In the genomic region with DNA sequence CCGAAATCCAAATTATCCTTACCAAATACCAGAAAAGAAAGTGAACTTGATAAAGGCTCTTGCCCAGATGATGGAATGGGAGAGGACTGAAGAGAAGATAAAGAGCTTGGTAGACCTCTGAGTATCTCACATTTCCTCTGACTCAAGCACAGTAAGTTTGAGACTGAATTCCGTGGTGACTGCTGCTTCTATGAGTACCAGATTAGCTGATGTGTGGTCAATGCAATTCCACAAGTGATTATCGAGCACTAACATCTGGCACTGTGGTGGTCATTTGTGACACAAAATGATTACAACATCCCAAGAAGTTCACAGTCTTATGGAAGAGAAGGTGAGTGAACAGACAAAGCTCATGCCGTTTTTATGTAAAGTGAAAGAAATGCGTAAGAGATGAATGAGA, we compare ENCODE assay signal across 20 cellular contexts. TPM values are rescaled to one million over a fixed set of nuclear protein-coding genes. Genes with fewer than 3 reads are reported as not detected.
DNase-seq lines count a peak whose midpoint lies in the region; ATAC-seq, FAIRE-seq and TF ChIP-seq lines count a peak whose summit lies in the region.
"Had no signal": no experiment of that assay in that cellular context is flagged by ENCODE, and none has a peak within 500 bp of the region (broad histone marks: within the 10 kb centered on the region; RNA-seq: fewer than 3 reads in every experiment).

No MANE protein-coding gene starts in this region.

- peak; percentile 3 for FAIRE-seq in G401.6 (lab: Jason Lieb, UNC)
- peak; percentile 57 for FAIRE-seq in endothelial cell of umbilical vein (lab: Jason Lieb, UNC)

- no peaks in the 10 kb centered on the region for H3K9me1 ChIP-seq in endothelial cell of umbilical vein (replicated peaks; ENCODE audit: control insufficient read depth, extremely low read depth, insufficient read depth, low read length)

- H3K4me3 ChIP-seq in endothelial cell of umbilical vein (replicated peaks in 1 of 3; ENCODE audit: insufficient read depth in 1 of 3, low read depth in 1 of 3, low read length in 3 of 3) = no peak overlapping the region
- H3K4me3 ChIP-seq: adrenal gland, tibial artery had no signal

- no peak overlapping the region for H3K4me2 ChIP-seq in endothelial cell of umbilical vein (ENCODE audit: insufficient read depth, low read length)

- CTCF ChIA-PET in endothelial cell of umbilical vein (lab: Charles Lee) = interaction anchor here (0.8 to 2.1 kb wide), 6 partner anchors 10 to 145 kb away, joined by 3 to 12 read pairs (median 3); no protein-coding TSS in a partner anchor

- dilution Hi-C loops in endothelial cell of umbilical vein (cut with MboI; ENCODE audit: extremely low pct_ligation_motif_present, low sequenced_read_pairs) = no loop called here

- no peak overlapping the region for H2AFZ ChIP-seq in endothelial cell of umbilical vein (ENCODE audit: low read depth, low read length)

- ATAC-seq in HG03135 (IDR thresholded peaks at IDR 0.05; ENCODE audit: unreplicated experiment) (no peak), HG02642 (IDR thresholded peaks at IDR 0.05; ENCODE audit: poor library complexity, unreplicated experiment) (no peak)
- ATAC-seq: activated T-cell treated with anti-CD3 and anti-CD28 coated beads, Interleukin-2, amount 50 U/mL, for 4 hours; sciatic nerve; T-helper 17 cell had no signal

- no peaks in the 10 kb centered on the region for H3K9me3 ChIP-seq in endothelial cell of umbilical vein (replicated peaks; ENCODE audit: control insufficient read depth, insufficient read depth, low read length)
- H3K9me3 ChIP-seq: adrenal gland, tibial artery had no signal

- TF ChIP-seq POLR2A in endothelial cell of umbilical vein (IDR thresholded peaks at IDR 0.05; ENCODE audit: low read depth, low read length) = no peak

- TF ChIP-seq CTCF in endothelial cell of umbilical vein (IDR thresholded peaks at IDR 0.05; ENCODE audit: extremely low read depth in 1 of 2, insufficient read depth in 1 of 2, low read depth in 1 of 2, low read length in 2 of 2) = no peak

- DNase-seq in OCI-M1 (lab: John Stamatoyannopoulos, UW) (peak; percentile 95), endothelial cell of umbilical vein (ENCODE audit: low read depth, low spot score) (no peak), non-pigmented ciliary epithelial cell (ENCODE audit: low read depth) (peak; percentile 49), T-helper 9 cell (no peak)
- DNase-seq: activated CD4-positive, alpha-beta T cell treated with anti-CD3 and anti-CD28 coated beads for 48 hours; activated T-cell treated with anti-CD3 and anti-CD28 coated beads, Interleukin-2, amount 50 U/mL, for 4 hours; CD8-positive, alpha-beta memory T cell; cortex of kidney; Kasumi-1; NCI-H2029; NCI-H69; stimulated activated CD4-positive, alpha-beta T cell treated with anti-CD3 and anti-CD28 coated beads, Interleukin-4, amount 100 ng/mL, for 1 hour; T-helper 17 cell had no signal

- no peak overlapping the region for H3K27ac ChIP-seq in endothelial cell of umbilical vein (ENCODE audit: insufficient read depth, low read depth, low read length)
- H3K27ac ChIP-seq: RWPE1, tibial artery had no signal

- POLR2A ChIA-PET in endothelial cell of umbilical vein (lab: Charles Lee) = no interaction called here

- intact Hi-C loops in endothelial cell of umbilical vein (cut with micrococcal nuclease) = loop anchor here (5.0 kb wide), 4 partner anchors 42 to 352 kb away; a partner anchor contains a TSS

- H4K20me1 ChIP-seq in endothelial cell of umbilical vein (replicated peaks; ENCODE audit: control insufficient read depth, extremely low read depth, insufficient read depth, low read length) = no peaks in the 10 kb centered on the region

- no peaks in the 10 kb centered on the region for H3K27me3 ChIP-seq in endothelial cell of umbilical vein (ENCODE audit: control insufficient read depth in 2 of 2, insufficient read depth in 2 of 2, low read length in 2 of 2)
- H3K27me3 ChIP-seq: adrenal gland had no signal

- H3K79me2 ChIP-seq in endothelial cell of umbilical vein (ENCODE audit: control insufficient read depth, insufficient read depth, low read length) = peaks cover 9% of the 10 kb centered on the region

- H3K9ac ChIP-seq in endothelial cell of umbilical vein (replicated peaks; ENCODE audit: extremely low read depth, insufficient read depth, low read length) = no peak overlapping the region

- peaks cover 22% of the 10 kb centered on the region for H3K4me1 ChIP-seq in endothelial cell of umbilical vein (ENCODE audit: control insufficient read depth, extremely low read depth, insufficient read depth, low read length)

- H3K36me3 ChIP-seq in endothelial cell of umbilical vein (ENCODE audit: control insufficient read depth in 2 of 2, extremely low read depth in 1 of 2, insufficient read depth in 2 of 2, low read length in 2 of 2) = no peaks in the 10 kb centered on the region
- H3K36me3 ChIP-seq: adrenal gland, tibial artery had no signal

- no TSS peak for BruUV-seq in endothelial cell of umbilical vein (replicated peaks; lab: Mats Ljungman, UMichigan)

TF ChIP-seq in endothelial cell of umbilical vein, 7 proteins besides CTCF, POLR2A, EP300 and RAD21:
- TF ChIP-seq EZH2 (IDR thresholded peaks at IDR 0.05; ENCODE audit: borderline replicate concordance, low read depth, low read length, severe bottlenecking) (no peak), MYC (IDR thresholded peaks at IDR 0.05; ENCODE audit: low read depth, low read length) (no peak), FOS (IDR thresholded peaks at IDR 0.05; ENCODE audit: borderline replicate concordance, insufficient read depth, low read length) (no peak), GATA2 (IDR thresholded peaks at IDR 0.05; ENCODE audit: insufficient read depth, insufficient read length, low read depth, low read length) (no peak), JUN (IDR thresholded peaks at IDR 0.05; ENCODE audit: borderline replicate concordance, insufficient read depth, insufficient read length, low read depth) (no peak), POLR2AphosphoS5 (IDR thresholded peaks at IDR 0.05; ENCODE audit: insufficient read depth, low read depth, low read length) (no peak)
- TF ChIP-seq, protein P1, sequence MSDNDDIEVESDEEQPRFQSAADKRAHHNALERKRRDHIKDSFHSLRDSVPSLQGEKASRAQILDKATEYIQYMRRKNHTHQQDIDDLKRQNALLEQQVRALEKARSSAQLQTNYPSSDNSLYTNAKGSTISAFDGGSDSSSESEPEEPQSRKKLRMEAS (IDR thresholded peaks at IDR 0.05; ENCODE audit: insufficient read depth, insufficient read length) = no peak
TF ChIP-seq in endothelial cell of umbilical vein: peak in this region for 0.

RNA-seq across cellular contexts. Expression of a gene that starts 2.6 kb away (rescaled TPM):
- total RNA-seq in endothelial cell of umbilical vein = 72.6 and 75.8 TPM in 2 replicates
- 50.8 and 54.5 TPM in 2 replicates for polyA plus RNA-seq in endothelial cell of umbilical vein
- polyA plus RNA-seq in endothelial cell of umbilical vein (2011; cell fraction: cytosol; rRNA removed) = 55.6 and 63.8 TPM in 2 replicates
- 54.4 and 62.9 TPM in 2 replicates for polyA plus RNA-seq in endothelial cell of umbilical vein (2011; cell fraction: nucleus; rRNA removed)
- 45.5 and 51.6 TPM in 2 replicates for polyA plus RNA-seq in endothelial cell of umbilical vein (2012)
- 156 and 158 TPM in 2 replicates for polyA minus RNA-seq in endothelial cell of umbilical vein
- not detected for polyA minus RNA-seq in endothelial cell of umbilical vein (2011; cell fraction: cytosol; rRNA and poly(A)+ RNA removed)
- 79.6 and 96.9 TPM in 2 replicates for polyA minus RNA-seq in endothelial cell of umbilical vein (2011; cell fraction: nucleus; rRNA and poly(A)+ RNA removed)

RNA-seq across cellular contexts. Expression of a gene that starts 43.1 kb away (rescaled TPM):
- total RNA-seq in endothelial cell of umbilical vein = 4.0 and 5.3 TPM in 2 replicates
- polyA plus RNA-seq in endothelial cell of umbilical vein = 0.17 and 0.25 TPM in 2 replicates
- polyA plus RNA-seq in endothelial cell of umbilical vein (2011; cell fraction: cytosol; rRNA removed) = 0.14 and 0.17 TPM in 2 replicates
- polyA plus RNA-seq in endothelial cell of umbilical vein (2011; cell fraction: nucleus; rRNA removed) = 3.7 and 4.7 TPM in 2 replicates
- 0.40 and 0.90 TPM in 2 replicates for polyA plus RNA-seq in endothelial cell of umbilical vein (2012)
- polyA minus RNA-seq in endothelial cell of umbilical vein = 9.8 and 10.3 TPM in 2 replicates
- 1.8 TPM for polyA minus RNA-seq in endothelial cell of umbilical vein (2011; cell fraction: cytosol; rRNA and poly(A)+ RNA removed)
- 22.9 and 26.7 TPM in 2 replicates for polyA minus RNA-seq in endothelial cell of umbilical vein (2011; cell fraction: nucleus; rRNA and poly(A)+ RNA removed)

Comparison
In these comparisons a context has a peak if more than half of its experiments do, and no peak if none do; other contexts are left out.
1. DNase-seq: peak in OCI-M1 (single experiment) and non-pigmented ciliary epithelial cell (single experiment); none in endothelial cell of umbilical vein (single experiment) and T-helper 9 cell (single experiment).